In the genomic region with DNA sequence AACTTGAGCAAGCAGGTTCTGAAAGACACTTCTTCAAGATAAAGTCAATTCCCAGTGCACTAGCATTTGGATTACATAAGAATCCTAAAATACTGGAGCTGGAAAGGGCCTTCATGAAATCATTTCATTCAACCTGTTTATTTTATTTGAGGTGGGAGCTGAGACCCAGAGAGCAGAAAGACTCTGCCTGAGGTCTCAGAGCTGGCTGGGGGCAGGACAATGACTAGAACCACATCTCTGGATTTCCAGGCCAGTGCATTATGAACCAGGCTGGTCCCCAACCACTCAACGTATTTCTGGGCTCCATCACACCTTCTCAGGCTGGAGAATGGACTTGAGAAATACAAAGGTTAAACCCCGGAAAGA, we compare ENCODE assay signal across 11 cellular contexts. TPM values are rescaled to one million over a fixed set of nuclear protein-coding genes. Genes with fewer than 3 reads are reported as not detected.
DNase-seq lines count a peak whose midpoint lies in the region; ATAC-seq and TF ChIP-seq lines count a peak whose summit lies in the region.
"Had no signal": no experiment of that assay in that cellular context is flagged by ENCODE, and none has a peak within 500 bp of the region (broad histone marks: within the 10 kb centered on the region; RNA-seq: fewer than 3 reads in every experiment).

No MANE protein-coding gene starts in this region.

- H3K27me3 Mint-ChIP-seq in stimulated activated naive CD8-positive, alpha-beta T cell treated with anti-CD3 and anti-CD28 coated beads, Interleukin-15, Interleukin-2, amounts not matched to agents 100 ng/mL and 50 ng/mL, for 24 hours: no peaks in the 10 kb centered on the region
- H3K27me3 Mint-ChIP-seq in activated B cell treated with CpG ODN at 0.5 μM for 24 hours: no peaks in the 10 kb centered on the region

- H2BK5ac ChIP-seq in mesenchymal stem cell (ENCODE audit: low read depth, low read length, poor library complexity, severe bottlenecking): no peak overlapping the region

- no peak overlapping the region for H4K8ac ChIP-seq in mesenchymal stem cell (ENCODE audit: low read length)

- H3K23ac ChIP-seq in mesenchymal stem cell (ENCODE audit: low read length in 2 of 2): no peak overlapping the region

- H3K14ac ChIP-seq in mesenchymal stem cell (ENCODE audit: low read length in 2 of 2): no peak overlapping the region

- intact Hi-C loops in activated B cell treated with CpG ODN at 0.5 μM for 24 hours (cut with micrococcal nuclease): loop anchor here (1.0 to 5.0 kb wide), 4 partner anchors 8 to 950 kb away; a partner anchor contains a TSS

- no peak overlapping the region for H2AFZ ChIP-seq in mesenchymal stem cell (ENCODE audit: low read depth, low read length)

- peaks cover 30 to 32% of the 10 kb centered on the region in 2 experiments for H3K36me3 ChIP-seq in mesenchymal stem cell (ENCODE audit: control insufficient read depth in 1 of 2, insufficient read depth in 2 of 2, low read depth in 1 of 2, low read length in 2 of 2)

- no peak overlapping the region for H3K4me3 ChIP-seq in mesenchymal stem cell (ENCODE audit: insufficient read depth in 1 of 2, low read depth in 1 of 2, low read length in 2 of 2)

- WGBS in mesenchymal stem cell: 91% methylated on average over 2 of the region's 2 CpGs

- H3K4ac ChIP-seq in mesenchymal stem cell (ENCODE audit: low read depth in 1 of 2, low read length in 2 of 2): no peak overlapping the region

- peaks cover 91% of the 10 kb centered on the region for H3K4me1 Mint-ChIP-seq in stimulated activated naive CD8-positive, alpha-beta T cell treated with anti-CD3 and anti-CD28 coated beads, Interleukin-15, Interleukin-2, amounts not matched to agents 100 ng/mL and 50 ng/mL, for 24 hours (ENCODE audit: low read depth)
- H3K4me1 Mint-ChIP-seq in activated B cell treated with CpG ODN at 0.5 μM for 24 hours: peaks cover 88% of the 10 kb centered on the region

- H3K79me1 ChIP-seq in mesenchymal stem cell (replicated peaks; ENCODE audit: low read length, poor library complexity, severe bottlenecking): peaks cover 8% of the 10 kb centered on the region

- no peak overlapping the region for H2BK15ac ChIP-seq in mesenchymal stem cell (ENCODE audit: low read depth, poor library complexity, severe bottlenecking)

- H3K36me3 Mint-ChIP-seq in stimulated activated naive CD8-positive, alpha-beta T cell treated with anti-CD3 and anti-CD28 coated beads, Interleukin-15, Interleukin-2, amounts not matched to agents 100 ng/mL and 50 ng/mL, for 24 hours (ENCODE audit: low read depth): peaks cover 44% of the 10 kb centered on the region
- H3K36me3 Mint-ChIP-seq in activated B cell treated with CpG ODN at 0.5 μM for 24 hours (ENCODE audit: low read depth): peaks cover 34% of the 10 kb centered on the region

- H3K9ac ChIP-seq in mesenchymal stem cell (ENCODE audit: low read length): no peak overlapping the region

- H3K27me3 ChIP-seq in mesenchymal stem cell (ENCODE audit: control insufficient read depth in 1 of 2, insufficient read depth in 1 of 2, low read length in 2 of 2): no peaks in the 10 kb centered on the region

- no peak overlapping the region for H4K91ac ChIP-seq in mesenchymal stem cell (ENCODE audit: low read length)

- no peak for ATAC-seq in stimulated activated naive CD8-positive, alpha-beta T cell treated with anti-CD3 and anti-CD28 coated beads, Interleukin-15, Interleukin-2, amounts not matched to agents 100 U/mL and 50 U/mL, for 24 hours
- ATAC-seq in activated B cell treated with CpG ODN at 0.5 μM for 24 hours (ENCODE audit: low read depth): no peak
- ATAC-seq: Panc1 had no signal

- CTCF ChIA-PET in activated B cell treated with CpG ODN at 0.5 μM for 24 hours (lab: Charles Lee): interaction anchor here (1.4 to 2.0 kb wide), 2 partner anchors 9 to 25 kb away, joined by 3 to 9 read pairs; no protein-coding TSS in a partner anchor

- no peak for DNase-seq in stimulated activated naive CD8-positive, alpha-beta T cell treated with anti-CD3 and anti-CD28 coated beads, Interleukin-15, Interleukin-2, amounts not matched to agents 100 U/mL and 50 U/mL, for 24 hours
- DNase-seq in activated B cell treated with CpG ODN at 0.5 μM for 24 hours: no peak
- DNase-seq in mesenchymal stem cell: no peak
- no peak for DNase-seq in Kasumi-1 (lab: John Stamatoyannopoulos, UW)
- no peak for DNase-seq in midbrain (lab: John Stamatoyannopoulos, UW)
- DNase-seq in medulla oblongata (ENCODE audit: extremely low spot score): no peak
- no peak for DNase-seq in activated CD4-positive, alpha-beta T cell treated with anti-CD3 and anti-CD28 coated beads, Interleukin-2, amount 50 U/mL, for 1 hour
- DNase-seq: DMS 273 treated with DMSO at 0.1 percent for 48 hours, mesendoderm had no signal

- POLR2A ChIA-PET in activated B cell treated with CpG ODN at 0.5 μM for 24 hours (lab: Charles Lee): interaction anchor here (0.8 to 3.3 kb wide), 4 partner anchors 9 to 12 kb away, joined by 3 to 37 read pairs (median 14); a partner anchor contains a TSS

- H3K4me3 Mint-ChIP-seq in stimulated activated naive CD8-positive, alpha-beta T cell treated with anti-CD3 and anti-CD28 coated beads, Interleukin-15, Interleukin-2, amounts not matched to agents 100 ng/mL and 50 ng/mL, for 24 hours: peak overlapping the region; percentile 62
- peak overlapping the region; percentile 67 for H3K4me3 Mint-ChIP-seq in activated B cell treated with CpG ODN at 0.5 μM for 24 hours

- no peak overlapping the region for H2BK120ac ChIP-seq in mesenchymal stem cell (ENCODE audit: low read depth, low read length)

- H3K27ac ChIP-seq in mesenchymal stem cell (ENCODE audit: low read length, poor library complexity, severe bottlenecking): peak overlapping the region; percentile 8

- H3K18ac ChIP-seq in mesenchymal stem cell (ENCODE audit: low read depth in 1 of 2, low read length in 2 of 2): no peak overlapping the region

- TF ChIP-seq CTCF in activated B cell treated with CpG ODN at 0.5 μM for 24 hours (IDR thresholded peaks at IDR 0.05): no peak

- H2BK12ac ChIP-seq in mesenchymal stem cell (ENCODE audit: low read length in 2 of 2): no peak overlapping the region

- peak overlapping the region; percentile 94 for H3K27ac Mint-ChIP-seq in stimulated activated naive CD8-positive, alpha-beta T cell treated with anti-CD3 and anti-CD28 coated beads, Interleukin-15, Interleukin-2, amounts not matched to agents 100 ng/mL and 50 ng/mL, for 24 hours
- H3K27ac Mint-ChIP-seq in activated B cell treated with CpG ODN at 0.5 μM for 24 hours: peak overlapping the region; percentile 94

- H3K4me1 ChIP-seq in mesenchymal stem cell (ENCODE audit: control insufficient read depth, insufficient read depth, low read depth, low read length): peaks cover 34% of the 10 kb centered on the region

- no peak overlapping the region for H2AK5ac ChIP-seq in mesenchymal stem cell (ENCODE audit: low read length, severe bottlenecking)

- H3K9me3 Mint-ChIP-seq in stimulated activated naive CD8-positive, alpha-beta T cell treated with anti-CD3 and anti-CD28 coated beads, Interleukin-15, Interleukin-2, amounts not matched to agents 100 ng/mL and 50 ng/mL, for 24 hours: peaks cover 8% of the 10 kb centered on the region
- H3K9me3 Mint-ChIP-seq in activated B cell treated with CpG ODN at 0.5 μM for 24 hours: no peaks in the 10 kb centered on the region

- H3K4me2 ChIP-seq in mesenchymal stem cell (ENCODE audit: low read length, poor library complexity, severe bottlenecking): no peak overlapping the region

- H3K9me3 ChIP-seq in mesenchymal stem cell (ENCODE audit: control insufficient read depth, low read length): peaks cover 8% of the 10 kb centered on the region

RNA-seq across cellular contexts. Expression of a gene that starts 8.4 kb away (rescaled TPM):
- 178 and 190 TPM in 2 replicates for total RNA-seq in activated B cell treated with CpG ODN at 0.5 μM for 24 hours
- polyA plus RNA-seq in mesenchymal stem cell (2013, experiment 1 of 2): 670 TPM
- 665 TPM for polyA plus RNA-seq in mesenchymal stem cell (2013, experiment 2 of 2)
